18 cellular contexts compared by ENCODE assay signal in the genomic region with DNA sequence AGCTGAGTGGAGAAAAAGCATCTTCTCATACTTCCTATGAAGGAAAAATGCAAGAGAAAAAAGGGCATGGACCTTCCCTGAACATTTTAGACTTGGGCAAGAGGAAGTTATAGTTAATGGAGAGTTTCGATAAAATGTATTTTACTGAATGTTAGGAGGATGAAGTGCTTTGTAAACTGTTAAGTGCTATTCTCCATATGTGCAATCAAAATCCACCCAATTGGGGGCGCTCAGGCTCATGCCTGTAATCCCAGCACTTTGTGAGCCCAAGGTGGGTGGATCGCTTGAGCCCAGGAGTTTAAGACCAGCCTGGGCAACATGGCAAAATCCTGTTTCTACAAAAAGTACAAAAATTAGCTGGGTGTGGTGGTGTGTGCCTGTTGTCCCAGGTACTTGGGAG. TPM values are rescaled to one million over a fixed set of nuclear protein-coding genes. Genes with fewer than 3 reads are reported as not detected.
DNase-seq lines count a peak whose midpoint lies in the region; ATAC-seq, FAIRE-seq and TF ChIP-seq lines count a peak whose summit lies in the region.
"Had no signal": no experiment of that assay in that cellular context is flagged by ENCODE, and none has a peak within 500 bp of the region (broad histone marks: within the 10 kb centered on the region; RNA-seq: fewer than 3 reads in every experiment).

No MANE protein-coding gene starts in this region.

- H3K36me3 Mint-ChIP-seq in brain, result peaks cover 28% of the 10 kb centered on the region
- H3K36me3 Mint-ChIP-seq in mesothelial cell of epicardium, result peaks cover 7% of the 10 kb centered on the region

- BruUV-seq in HepG2 (replicated peaks; lab: Mats Ljungman, UMichigan), result no TSS peak

- H3K4me1 Mint-ChIP-seq in brain (peaks cover 15% of the 10 kb centered on the region), mesothelial cell of epicardium (peaks cover 14% of the 10 kb centered on the region)

- in situ Hi-C loops in HepG2 (cut with HindIII; ENCODE audit: extremely low pct_ligation_motif_present, low pct_unique_long_range_greater_than_20kb), result loop anchor here (5.0 kb wide), 1 partner anchor 145 kb away; no protein-coding TSS in a partner anchor

- H3K4me3 Mint-ChIP-seq in brain, result peak overlapping the region in 3 of 5 experiments; percentile 1 to 18 (median 4)
- H3K4me3 Mint-ChIP-seq in mesothelial cell of epicardium, result no peak overlapping the region
- H3K4me3 Mint-ChIP-seq: central memory CD8-positive, alpha-beta T cell; T-helper 1 cell treated with Interleukin-12 subunit alpha and Interleukin-12 subunit beta and Interleukin-4 antibody, amounts not matched to agents 30 μg/mL and 1 μg/mL, for 36 hours had no signal

- TF ChIP-seq CTCF in HepG2 (CRISPR knock-in tag; IDR thresholded peaks at IDR 0.05) (peak; percentile 14; the same call in 1 of the 2 replicates), right lobe of liver (IDR thresholded peaks at IDR 0.05) (no peak), OCI-LY3 (IDR thresholded peaks at IDR 0.05; ENCODE audit: low read depth, low read length) (peak; percentile 19; the same call in 1 of the 2 replicates), brain (conservative IDR thresholded peaks at IDR 0.05) (no peak), vagina (IDR thresholded peaks at IDR 0.05) (no peak), mesothelial cell of epicardium (IDR thresholded peaks at IDR 0.05; ENCODE audit: unreplicated experiment) (no peak)

- CTCF ChIA-PET in HepG2 (lab: Yijun Ruan, JAX; ENCODE audit: low intra/inter-chr PET ratio, low total read pairs), result no interaction called here

- 94% methylated on average over 3 of the region's 3 CpGs for WGBS in HepG2 (ENCODE audit: low lambda C conversion rate)
- 91% methylated on average over 3 of the region's 3 CpGs for WGBS in right lobe of liver (ENCODE audit: insufficient coverage, low coverage, low lambda C conversion rate, missing lambda C conversion rate)

- H3K4me3 ChIP-seq in HepG2 (replicated peaks in 1 of 3; ENCODE audit: insufficient read depth in 1 of 3, low read depth in 2 of 3, low read length in 3 of 3), result no peak overlapping the region
- no peak overlapping the region for H3K4me3 ChIP-seq in right lobe of liver
- H3K4me3 ChIP-seq in OCI-LY3 (ENCODE audit: low read length), result no peak overlapping the region
- H3K4me3 ChIP-seq in vagina, result no peak overlapping the region

- POLR2A ChIA-PET in HepG2 (lab: Yijun Ruan, JAX), result interaction anchor here (3.8 kb wide), 1 partner anchor 16 kb away, joined by 71 read pairs; the partner anchor contains the start of gene PAN2

- H3K27me3 Mint-ChIP-seq in brain (peaks cover 8% of the 10 kb centered on the region), mesothelial cell of epicardium (ENCODE audit: low read depth) (no peaks in the 10 kb centered on the region)
- H3K27me3 Mint-ChIP-seq: CD8-positive, alpha-beta memory T cell; central memory CD8-positive, alpha-beta T cell had no signal

- H3K27me3 ChIP-seq in HepG2 (ENCODE audit: control insufficient read depth in 1 of 2, insufficient read depth in 2 of 2, low read length in 2 of 2), result no peaks in the 10 kb centered on the region; a peak in 1 of 5 replicates
- H3K27me3 ChIP-seq in right lobe of liver, result no peaks in the 10 kb centered on the region
- H3K27me3 ChIP-seq in OCI-LY3 (ENCODE audit: low read depth, low read length), result no peaks in the 10 kb centered on the region
- no peaks in the 10 kb centered on the region for H3K27me3 ChIP-seq in vagina
- H3K27me3 ChIP-seq: gastrocnemius medialis had no signal

- no peaks in the 10 kb centered on the region for H3K9me3 ChIP-seq in HepG2 (ENCODE audit: low read length)
- no peaks in the 10 kb centered on the region for H3K9me3 ChIP-seq in right lobe of liver
- H3K9me3 ChIP-seq in OCI-LY3 (ENCODE audit: insufficient read depth, low read length), result no peaks in the 10 kb centered on the region
- H3K9me3 ChIP-seq in vagina, result no peaks in the 10 kb centered on the region
- H3K9me3 ChIP-seq: gastrocnemius medialis had no signal

- H3K4me1 ChIP-seq in HepG2 (ENCODE audit: insufficient read depth, low read length), result peaks cover 24% of the 10 kb centered on the region
- H3K4me1 ChIP-seq in right lobe of liver, result peaks cover 0 to 13% (median 5%) of the 10 kb centered on the region in 4 donors
- peaks cover 11% of the 10 kb centered on the region for H3K4me1 ChIP-seq in OCI-LY3 (ENCODE audit: low read length)
- peaks cover 8% of the 10 kb centered on the region for H3K4me1 ChIP-seq in vagina

- H3K79me2 ChIP-seq in HepG2 (ENCODE audit: insufficient read depth, low read length) (peaks cover 17% of the 10 kb centered on the region), OCI-LY3 (ENCODE audit: low read length) (peaks cover 18% of the 10 kb centered on the region)

- H2AFZ ChIP-seq in HepG2 (ENCODE audit: low read length) (no peak overlapping the region), OCI-LY3 (ENCODE audit: low read depth, low read length) (no peak overlapping the region)

- no peak overlapping the region for H3K27ac ChIP-seq in HepG2 (ENCODE audit: extremely low read length, insufficient read depth, low read length)
- H3K27ac ChIP-seq in right lobe of liver, result no peak overlapping the region
- no peak overlapping the region for H3K27ac ChIP-seq in OCI-LY3 (ENCODE audit: low read length)
- H3K27ac ChIP-seq in vagina, result no peak overlapping the region

- no peak for TF ChIP-seq RAD21 in HepG2 (CRISPR knock-in tag; IDR thresholded peaks at IDR 0.05)

- H4K20me1 ChIP-seq in HepG2 (ENCODE audit: insufficient read depth, low read length) (no peaks in the 10 kb centered on the region), OCI-LY3 (ENCODE audit: insufficient read depth, low read length) (no peaks in the 10 kb centered on the region)

- TF ChIP-seq EP300 in HepG2 (IDR thresholded peaks at IDR 0.05; ENCODE audit: low read depth in 2 of 2, low read length in 2 of 2), result no peak
- TF ChIP-seq EP300 in HepG2 (CRISPR knock-in tag; IDR thresholded peaks at IDR 0.05; ENCODE audit: borderline replicate concordance), result no peak

- intact Hi-C loops in HepG2 (cut with micrococcal nuclease; ENCODE audit: unreplicated experiment) (loop anchor here (2.0 kb wide), 1 partner anchor 17 kb away; the partner anchor contains the start of gene CS), right lobe of liver (cut with DNase I) (no loop called here), vagina (cut with DNase I) (no loop called here)

- H3K9me3 Mint-ChIP-seq in brain (no peaks in the 10 kb centered on the region), mesothelial cell of epicardium (no peaks in the 10 kb centered on the region)
- H3K9me3 Mint-ChIP-seq: CD8-positive, alpha-beta memory T cell; central memory CD8-positive, alpha-beta T cell; T-helper 1 cell treated with Interleukin-12 subunit alpha and Interleukin-12 subunit beta and Interleukin-4 antibody, amounts not matched to agents 30 μg/mL and 1 μg/mL, for 36 hours had no signal

- peaks cover 4 to 17% of the 10 kb centered on the region in 2 experiments; a peak in 3 of 5 replicates for H3K36me3 ChIP-seq in HepG2 (replicated peaks in 1 of 2; ENCODE audit: control insufficient read depth in 1 of 2, insufficient read depth in 2 of 2, low read length in 2 of 2)
- H3K36me3 ChIP-seq in right lobe of liver, result peaks cover 0 to 44% (median 21%) of the 10 kb centered on the region in 4 donors
- peaks cover 15% of the 10 kb centered on the region for H3K36me3 ChIP-seq in OCI-LY3 (replicated peaks; ENCODE audit: low read depth, low read length)
- peaks cover 0 to 32% of the 10 kb centered on the region in 2 donors for H3K36me3 ChIP-seq in vagina

- no peak for FAIRE-seq in HepG2 (lab: Jason Lieb, UNC)

- H3K9ac ChIP-seq in HepG2 (ENCODE audit: insufficient read depth, low read depth, low read length), result no peak overlapping the region
- no peak overlapping the region for H3K9ac ChIP-seq in OCI-LY3 (ENCODE audit: low read length)

- TF ChIP-seq POLR2A in HepG2 (IDR thresholded peaks at IDR 0.05; ENCODE audit: insufficient read depth in 1 of 2, low read depth in 2 of 2, low read length in 2 of 2) (no peak), right lobe of liver (IDR thresholded peaks at IDR 0.05) (no peak), vagina (IDR thresholded peaks at IDR 0.05) (no peak)

- H3K4me2 ChIP-seq in HepG2 (ENCODE audit: low read depth, low read length), result no peak overlapping the region
- no peak overlapping the region for H3K4me2 ChIP-seq in OCI-LY3 (ENCODE audit: low read length)

- ATAC-seq in HepG2 (no peak), right lobe of liver (no peak)
- ATAC-seq: gastrocnemius medialis had no signal

- H3K27ac Mint-ChIP-seq in brain (peak overlapping the region in 3 of 5 experiments; percentile 18 to 82 (median 27)), mesothelial cell of epicardium (no peak overlapping the region)
- H3K27ac Mint-ChIP-seq: T-helper 1 cell treated with Interleukin-12 subunit alpha and Interleukin-12 subunit beta and Interleukin-4 antibody, amounts not matched to agents 30 μg/mL and 1 μg/mL, for 36 hours had no signal

- DNase-seq in HepG2 (ENCODE audit: low spot score), result no peak
- DNase-seq in right lobe of liver, result no peak
- DNase-seq in NCI-H524 treated with DMSO at 0.1 percent for 48 hours (lab: John Stamatoyannopoulos, UW), result no peak
- DNase-seq in iPS-NIHi7 (ENCODE audit: extremely low spot score), result no peak
- no peak for DNase-seq in vagina (ENCODE audit: extremely low spot score in 2 of 2)
- DNase-seq in mesothelial cell of epicardium (ENCODE audit: low spot score in 2 of 2, unreplicated experiment in 2 of 2), result no peak
- DNase-seq: activated CD8-positive, alpha-beta memory T cell treated with anti-CD3 and anti-CD28 coated beads for 24 hours; amygdala; CD8-positive, alpha-beta memory T cell; DMS53; gastrocnemius medialis; NCI-H2107; NCI-H510A treated with DMSO at 0.1 percent for 48 hours; SIG-M5 had no signal

RNA-seq across cellular contexts. Expression of gene CNPY2, which starts 1.9 kb away (rescaled TPM):
- total RNA-seq in HepG2 (2016; rRNA removed; fragmentation: Illumina TruSeq; extraction: Trizol), result 246 and 356 TPM in 2 replicates
- 86.2 and 116 TPM in 2 replicates for total RNA-seq in HepG2 (2016; cell fraction: cytosol; rRNA removed; fragmentation: Illumina TruSeq; extraction: Trizol; ENCODE audit: low read depth)
- total RNA-seq in HepG2 (2016; cell fraction: insoluble cytoplasmic fraction; rRNA removed; fragmentation: Illumina TruSeq; extraction: Trizol), result 297 and 346 TPM in 2 replicates
- 159 and 178 TPM in 2 replicates for total RNA-seq in HepG2 (2016; cell fraction: membrane; rRNA removed; fragmentation: Illumina TruSeq; extraction: Trizol)
- total RNA-seq in HepG2 (2016; cell fraction: nucleus; rRNA removed; fragmentation: Illumina TruSeq; extraction: Trizol), result 222 and 249 TPM in 2 replicates
- 250 and 285 TPM in 2 replicates for polyA plus RNA-seq in HepG2 (2011; rRNA removed)
- 234 and 239 TPM in 2 replicates for polyA plus RNA-seq in HepG2 (2011; cell fraction: cytosol; rRNA removed)
- polyA plus RNA-seq in HepG2 (2011; cell fraction: nucleus; rRNA removed), result 93.0 and 101 TPM in 2 replicates
- polyA plus RNA-seq in HepG2 (2012), result 153 and 157 TPM in 2 replicates
- 111 and 147 TPM in 2 replicates for polyA plus RNA-seq in HepG2 (2016; cell fraction: cytosol; fragmentation: Illumina TruSeq; extraction: Trizol; ENCODE audit: low read depth)
- 240 and 292 TPM in 2 replicates for polyA plus RNA-seq in HepG2 (2016; cell fraction: insoluble cytoplasmic fraction; fragmentation: Illumina TruSeq; extraction: Trizol; ENCODE audit: low read depth)
- 135 and 177 TPM in 2 replicates for polyA plus RNA-seq in HepG2 (2016; cell fraction: membrane; fragmentation: Illumina TruSeq; extraction: Trizol; ENCODE audit: low read depth)
- polyA plus RNA-seq in HepG2 (2016; cell fraction: nucleus; fragmentation: Illumina TruSeq; extraction: Trizol; ENCODE audit: insufficient read depth, low read depth), result 388 and 406 TPM in 2 replicates
- polyA minus RNA-seq in HepG2 (2011; rRNA and poly(A)+ RNA removed; ENCODE audit: low replicate concordance), result 67.5 and 176 TPM in 2 replicates
- polyA minus RNA-seq in HepG2 (2011; cell fraction: cytosol; rRNA and poly(A)+ RNA removed), result 51.0 and 58.1 TPM in 2 replicates
- 63.1 and 76.1 TPM in 2 replicates for polyA minus RNA-seq in HepG2 (2011; cell fraction: nucleus; rRNA and poly(A)+ RNA removed)
- 10 to 100 TPM; 63.7 to 93.7 (median 76.5) TPM for total RNA-seq in right lobe of liver
- polyA plus RNA-seq in brain (ENCODE audit: insufficient read depth, low read depth, low replicate concordance), result 121 TPM
- total RNA-seq in vagina, result 65.6 TPM
- 164 to 174 TPM (median 171 TPM) in 3 replicates for total RNA-seq in mesothelial cell of epicardium

RNA-seq across cellular contexts. Expression of gene PAN2, which starts 16.1 kb away (rescaled TPM):
- 14.8 and 27.2 TPM in 2 replicates for total RNA-seq in HepG2 (2016; rRNA removed; fragmentation: Illumina TruSeq; extraction: Trizol)
- 1.6 and 2.2 TPM in 2 replicates for total RNA-seq in HepG2 (2016; cell fraction: cytosol; rRNA removed; fragmentation: Illumina TruSeq; extraction: Trizol; ENCODE audit: low read depth)
- total RNA-seq in HepG2 (2016; cell fraction: insoluble cytoplasmic fraction; rRNA removed; fragmentation: Illumina TruSeq; extraction: Trizol), result 12.7 and 29.9 TPM in 2 replicates
- total RNA-seq in HepG2 (2016; cell fraction: membrane; rRNA removed; fragmentation: Illumina TruSeq; extraction: Trizol), result 4.4 and 4.6 TPM in 2 replicates
- 46.3 and 53.3 TPM in 2 replicates for total RNA-seq in HepG2 (2016; cell fraction: nucleus; rRNA removed; fragmentation: Illumina TruSeq; extraction: Trizol)
- polyA plus RNA-seq in HepG2 (2011; rRNA removed), result 61.1 and 68.5 TPM in 2 replicates
- polyA plus RNA-seq in HepG2 (2011; cell fraction: cytosol; rRNA removed), result 10.4 and 10.7 TPM in 2 replicates
- polyA plus RNA-seq in HepG2 (2011; cell fraction: nucleus; rRNA removed), result 745 and 829 TPM in 2 replicates
- polyA plus RNA-seq in HepG2 (2012), result 59.3 and 76.5 TPM in 2 replicates
- polyA plus RNA-seq in HepG2 (2016; cell fraction: cytosol; fragmentation: Illumina TruSeq; extraction: Trizol; ENCODE audit: low read depth), result 0.83 TPM in 2 replicates
- polyA plus RNA-seq in HepG2 (2016; cell fraction: insoluble cytoplasmic fraction; fragmentation: Illumina TruSeq; extraction: Trizol; ENCODE audit: low read depth), result 11.7 and 13.2 TPM in 2 replicates
- polyA plus RNA-seq in HepG2 (2016; cell fraction: membrane; fragmentation: Illumina TruSeq; extraction: Trizol; ENCODE audit: low read depth), result 1.2 and 2.0 TPM in 2 replicates
- 117 and 129 TPM in 2 replicates for polyA plus RNA-seq in HepG2 (2016; cell fraction: nucleus; fragmentation: Illumina TruSeq; extraction: Trizol; ENCODE audit: insufficient read depth, low read depth)
- polyA minus RNA-seq in HepG2 (2011; rRNA and poly(A)+ RNA removed; ENCODE audit: low replicate concordance), result 28.0 and 50.8 TPM in 2 replicates
- 6.0 and 6.1 TPM in 2 replicates for polyA minus RNA-seq in HepG2 (2011; cell fraction: cytosol; rRNA and poly(A)+ RNA removed)
- 91.0 and 105 TPM in 2 replicates for polyA minus RNA-seq in HepG2 (2011; cell fraction: nucleus; rRNA and poly(A)+ RNA removed)
- total RNA-seq in right lobe of liver, result 100 to 1,000 TPM in 1 of 6 experiments, 10 to 100 TPM in 5; 21.7 to 109 (median 57.7) TPM
- 39.6 TPM for polyA plus RNA-seq in brain (ENCODE audit: insufficient read depth, low read depth, low replicate concordance)
- total RNA-seq in vagina, result 37.6 TPM
- total RNA-seq in mesothelial cell of epicardium, result 60.9 to 76.8 TPM (median 66.4 TPM) in 3 replicates

RNA-seq across cellular contexts. Expression of gene CS, which starts 17.5 kb away (rescaled TPM):
- total RNA-seq in HepG2 (2016; rRNA removed; fragmentation: Illumina TruSeq; extraction: Trizol) (175 and 243 TPM in 2 replicates), right lobe of liver (100 to 1,000 TPM in 1 of 6 experiments, 10 to 100 TPM in 5; 45.6 to 109 (median 61.2) TPM), vagina (140 TPM), mesothelial cell of epicardium (167 to 195 TPM (median 194 TPM) in 3 replicates)
- total RNA-seq in HepG2 (2016; cell fraction: cytosol; rRNA removed; fragmentation: Illumina TruSeq; extraction: Trizol; ENCODE audit: low read depth), result 84.6 and 90.4 TPM in 2 replicates
- 173 and 226 TPM in 2 replicates for total RNA-seq in HepG2 (2016; cell fraction: insoluble cytoplasmic fraction; rRNA removed; fragmentation: Illumina TruSeq; extraction: Trizol)
- total RNA-seq in HepG2 (2016; cell fraction: membrane; rRNA removed; fragmentation: Illumina TruSeq; extraction: Trizol), result 154 and 164 TPM in 2 replicates
- total RNA-seq in HepG2 (2016; cell fraction: nucleus; rRNA removed; fragmentation: Illumina TruSeq; extraction: Trizol), result 167 and 188 TPM in 2 replicates
- polyA plus RNA-seq in HepG2 (2011; rRNA removed) (173 and 177 TPM in 2 replicates), brain (ENCODE audit: insufficient read depth, low read depth, low replicate concordance) (184 TPM)
- 103 and 144 TPM in 2 replicates for polyA plus RNA-seq in HepG2 (2011; cell fraction: cytosol; rRNA removed)
- 269 and 358 TPM in 2 replicates for polyA plus RNA-seq in HepG2 (2011; cell fraction: nucleus; rRNA removed)
- polyA plus RNA-seq in HepG2 (2012), result 154 and 155 TPM in 2 replicates
- polyA plus RNA-seq in HepG2 (2016; cell fraction: cytosol; fragmentation: Illumina TruSeq; extraction: Trizol; ENCODE audit: low read depth), result 54.5 and 60.2 TPM in 2 replicates
- 276 and 332 TPM in 2 replicates for polyA plus RNA-seq in HepG2 (2016; cell fraction: insoluble cytoplasmic fraction; fragmentation: Illumina TruSeq; extraction: Trizol; ENCODE audit: low read depth)
- 169 and 187 TPM in 2 replicates for polyA plus RNA-seq in HepG2 (2016; cell fraction: membrane; fragmentation: Illumina TruSeq; extraction: Trizol; ENCODE audit: low read depth)
- polyA plus RNA-seq in HepG2 (2016; cell fraction: nucleus; fragmentation: Illumina TruSeq; extraction: Trizol; ENCODE audit: insufficient read depth, low read depth), result 390 and 405 TPM in 2 replicates
- 196 and 204 TPM in 2 replicates for polyA minus RNA-seq in HepG2 (2011; rRNA and poly(A)+ RNA removed; ENCODE audit: low replicate concordance)
- 208 and 227 TPM in 2 replicates for polyA minus RNA-seq in HepG2 (2011; cell fraction: cytosol; rRNA and poly(A)+ RNA removed)
- 128 and 180 TPM in 2 replicates for polyA minus RNA-seq in HepG2 (2011; cell fraction: nucleus; rRNA and poly(A)+ RNA removed)

RNA-seq across cellular contexts. Expression of gene IL23A, which starts 21.0 kb away (rescaled TPM):
- total RNA-seq in HepG2 (2016; rRNA removed; fragmentation: Illumina TruSeq; extraction: Trizol) (0.35 and 0.51 TPM in 2 replicates), right lobe of liver (not detected), vagina (not detected), mesothelial cell of epicardium (0.51 to 0.76 TPM (median 0.72 TPM) in 3 replicates)
- 0.30 TPM in 1 of 2 replicates, not detected in the other for total RNA-seq in HepG2 (2016; cell fraction: cytosol; rRNA removed; fragmentation: Illumina TruSeq; extraction: Trizol; ENCODE audit: low read depth)
- total RNA-seq in HepG2 (2016; cell fraction: insoluble cytoplasmic fraction; rRNA removed; fragmentation: Illumina TruSeq; extraction: Trizol), result 0.24 TPM in 1 of 2 replicates, not detected in the other
- total RNA-seq in HepG2 (2016; cell fraction: membrane; rRNA removed; fragmentation: Illumina TruSeq; extraction: Trizol), result 0.31 and 0.59 TPM in 2 replicates
- total RNA-seq in HepG2 (2016; cell fraction: nucleus; rRNA removed; fragmentation: Illumina TruSeq; extraction: Trizol), result not detected in 2 replicates
- polyA plus RNA-seq in HepG2 (2011; rRNA removed) (0.33 and 0.72 TPM in 2 replicates), brain (ENCODE audit: insufficient read depth, low read depth, low replicate concordance) (not detected)
- polyA plus RNA-seq in HepG2 (2011; cell fraction: cytosol; rRNA removed), result 0.31 and 0.36 TPM in 2 replicates
- polyA plus RNA-seq in HepG2 (2011; cell fraction: nucleus; rRNA removed), result 0.47 and 0.63 TPM in 2 replicates
- 0.48 and 0.75 TPM in 2 replicates for polyA plus RNA-seq in HepG2 (2012)
- polyA plus RNA-seq in HepG2 (2016; cell fraction: cytosol; fragmentation: Illumina TruSeq; extraction: Trizol; ENCODE audit: low read depth), result 0.42 and 0.51 TPM in 2 replicates
- polyA plus RNA-seq in HepG2 (2016; cell fraction: insoluble cytoplasmic fraction; fragmentation: Illumina TruSeq; extraction: Trizol; ENCODE audit: low read depth), result 0.35 TPM in 1 of 2 replicates, not detected in the other
- polyA plus RNA-seq in HepG2 (2016; cell fraction: membrane; fragmentation: Illumina TruSeq; extraction: Trizol; ENCODE audit: low read depth), result 0.70 TPM in 1 of 2 replicates, not detected in the other
- polyA plus RNA-seq in HepG2 (2016; cell fraction: nucleus; fragmentation: Illumina TruSeq; extraction: Trizol; ENCODE audit: insufficient read depth, low read depth), result 0.74 and 1.5 TPM in 2 replicates
- 0.38 TPM in 1 of 2 replicates, not detected in the other for polyA minus RNA-seq in HepG2 (2011; rRNA and poly(A)+ RNA removed; ENCODE audit: low replicate concordance)
- polyA minus RNA-seq in HepG2 (2011; cell fraction: cytosol; rRNA and poly(A)+ RNA removed), result not detected in 2 replicates
- not detected in 2 replicates for polyA minus RNA-seq in HepG2 (2011; cell fraction: nucleus; rRNA and poly(A)+ RNA removed)
- total RNA-seq: gastrocnemius medialis had no signal

RNA-seq across cellular contexts. Expression of gene STAT2, which starts 42.2 kb away (rescaled TPM):
- total RNA-seq in HepG2 (2016; rRNA removed; fragmentation: Illumina TruSeq; extraction: Trizol) (41.6 and 43.5 TPM in 2 replicates), right lobe of liver (100 to 1,000 TPM in 4 of 6 experiments, 10 to 100 TPM in 2; 82.8 to 182 (median 108) TPM), vagina (109 TPM), mesothelial cell of epicardium (178 to 188 TPM (median 180 TPM) in 3 replicates)
- total RNA-seq in HepG2 (2016; cell fraction: cytosol; rRNA removed; fragmentation: Illumina TruSeq; extraction: Trizol; ENCODE audit: low read depth), result 8.2 and 10.4 TPM in 2 replicates
- 38.2 and 47.1 TPM in 2 replicates for total RNA-seq in HepG2 (2016; cell fraction: insoluble cytoplasmic fraction; rRNA removed; fragmentation: Illumina TruSeq; extraction: Trizol)
- total RNA-seq in HepG2 (2016; cell fraction: membrane; rRNA removed; fragmentation: Illumina TruSeq; extraction: Trizol), result 6.1 and 7.9 TPM in 2 replicates
- total RNA-seq in HepG2 (2016; cell fraction: nucleus; rRNA removed; fragmentation: Illumina TruSeq; extraction: Trizol), result 59.2 and 64.5 TPM in 2 replicates
- polyA plus RNA-seq in HepG2 (2011; rRNA removed) (84.6 and 107 TPM in 2 replicates), brain (ENCODE audit: insufficient read depth, low read depth, low replicate concordance) (25.7 TPM)
- polyA plus RNA-seq in HepG2 (2011; cell fraction: cytosol; rRNA removed), result 34.2 and 40.4 TPM in 2 replicates
- 316 and 363 TPM in 2 replicates for polyA plus RNA-seq in HepG2 (2011; cell fraction: nucleus; rRNA removed)
- 39.4 and 48.7 TPM in 2 replicates for polyA plus RNA-seq in HepG2 (2012)
- 0.74 and 0.92 TPM in 2 replicates for polyA plus RNA-seq in HepG2 (2016; cell fraction: cytosol; fragmentation: Illumina TruSeq; extraction: Trizol; ENCODE audit: low read depth)
- polyA plus RNA-seq in HepG2 (2016; cell fraction: insoluble cytoplasmic fraction; fragmentation: Illumina TruSeq; extraction: Trizol; ENCODE audit: low read depth), result 17.0 and 20.3 TPM in 2 replicates
- polyA plus RNA-seq in HepG2 (2016; cell fraction: membrane; fragmentation: Illumina TruSeq; extraction: Trizol; ENCODE audit: low read depth), result 2.5 and 2.7 TPM in 2 replicates
- 104 and 121 TPM in 2 replicates for polyA plus RNA-seq in HepG2 (2016; cell fraction: nucleus; fragmentation: Illumina TruSeq; extraction: Trizol; ENCODE audit: insufficient read depth, low read depth)
- 68.9 and 86.5 TPM in 2 replicates for polyA minus RNA-seq in HepG2 (2011; rRNA and poly(A)+ RNA removed; ENCODE audit: low replicate concordance)
- 29.2 and 34.2 TPM in 2 replicates for polyA minus RNA-seq in HepG2 (2011; cell fraction: cytosol; rRNA and poly(A)+ RNA removed)
- polyA minus RNA-seq in HepG2 (2011; cell fraction: nucleus; rRNA and poly(A)+ RNA removed), result 182 and 240 TPM in 2 replicates

Comparison
In these comparisons a context has a peak if more than half of its experiments do, and no peak if none do; other contexts are left out.
1. CTCF ChIP-seq: peak in HepG2 (single experiment) and OCI-LY3 (single experiment); none in right lobe of liver (0 of 4), brain (0 of 2), vagina (0 of 3) and mesothelial cell of epicardium (single experiment).